Comparison of ENCODE assay signal across 20 cellular contexts in genomic region chr9:123342247-123342646, GRCh38. TPM values are rescaled to one million over a fixed set of nuclear protein-coding genes. Genes with fewer than 3 reads are reported as not detected.
"Had no signal": no experiment of that assay in that cellular context is flagged by ENCODE, and none has a peak within 500 bp of the region (broad histone marks: within the 10 kb centered on the region; RNA-seq: fewer than 3 reads in every experiment).

No MANE protein-coding gene starts in this region.

- H3K9me3 ChIP-seq: breast epithelium, gastrocnemius medialis, thyroid gland had no signal

- H3K36me3 ChIP-seq: breast epithelium, gastrocnemius medialis, thyroid gland had no signal

- H3K27me3 Mint-ChIP-seq: activated CD4-positive, alpha-beta T cell treated with anti-CD3 and anti-CD28 coated beads, Interleukin-2, amount 10 ng/mL, durations not matched to agents 24 days and 14 days; activated CD8-positive, alpha-beta T cell treated with anti-CD3 and anti-CD28 coated beads for 36 hours had no signal

- DNase-seq: activated CD4-positive, alpha-beta T cell treated with anti-CD3 and anti-CD28 coated beads, Interleukin-2, amount 10 ng/mL, durations not matched to agents 24 days and 14 days; activated CD4-positive, CD25-positive, alpha-beta regulatory T cell; activated CD8-positive, alpha-beta T cell treated with anti-CD3 and anti-CD28 coated beads for 36 hours; activated naive CD4-positive, alpha-beta T cell treated with anti-CD3 and anti-CD28 coated beads for 36 hours; activated T-cell treated with anti-CD3 and anti-CD28 coated beads, Interleukin-2, amount 50 U/mL, for 1 hour; cortex of kidney; effector CD4-positive, alpha-beta T cell; gastrocnemius medialis; head of caudate nucleus; kidney; midbrain; T-helper 9 cell; thyroid gland had no signal

- H3K4me3 ChIP-seq: breast epithelium, gastrocnemius medialis, lung, thyroid gland had no signal

- H3K4me3 Mint-ChIP-seq: activated CD4-positive, alpha-beta T cell treated with anti-CD3 and anti-CD28 coated beads, Interleukin-2, amount 10 ng/mL, durations not matched to agents 24 days and 14 days; activated CD8-positive, alpha-beta T cell treated with anti-CD3 and anti-CD28 coated beads for 36 hours; activated naive CD4-positive, alpha-beta T cell treated with anti-CD3 and anti-CD28 coated beads for 36 hours; neural crest cell had no signal

- H3K27me3 ChIP-seq: breast epithelium, gastrocnemius medialis, thyroid gland had no signal

- H3K27ac Mint-ChIP-seq: activated CD8-positive, alpha-beta T cell treated with anti-CD3 and anti-CD28 coated beads for 36 hours; activated naive CD4-positive, alpha-beta T cell treated with anti-CD3 and anti-CD28 coated beads for 36 hours; progenitor cell of endocrine pancreas had no signal

- H3K27ac ChIP-seq: gastrocnemius medialis had no signal

- H3K9me3 Mint-ChIP-seq: activated CD4-positive, alpha-beta T cell treated with anti-CD3 and anti-CD28 coated beads, Interleukin-2, amount 10 ng/mL, durations not matched to agents 24 days and 14 days; activated CD8-positive, alpha-beta T cell treated with anti-CD3 and anti-CD28 coated beads for 36 hours; activated naive CD4-positive, alpha-beta T cell treated with anti-CD3 and anti-CD28 coated beads for 36 hours; activated T-helper 2 cell treated with anti-CD3 and anti-CD28 coated beads, Interferon-gamma antibody, Interleukin-2, Interleukin-4, amounts not matched to agents 10 μg/mL and 5 μg/mL and 100 μg/mL, durations not matched to agents 14 hours and 24 hours and 36 hours; neural crest cell had no signal

- H3K4me1 ChIP-seq: breast epithelium had no signal

- ATAC-seq: activated CD8-positive, alpha-beta T cell treated with anti-CD3 and anti-CD28 coated beads for 36 hours; gastrocnemius medialis; left lobe of liver had no signal

RNA-seq across cellular contexts. Expression of gene CRB2, which starts 13.8 kb away (rescaled TPM):
- total RNA-seq: activated CD4-positive, alpha-beta T cell treated with anti-CD3 and anti-CD28 coated beads, Interleukin-2, amount 10 ng/mL, durations not matched to agents 24 days and 14 days; activated naive CD4-positive, alpha-beta T cell treated with anti-CD3 and anti-CD28 coated beads for 36 hours; activated T-helper 2 cell treated with anti-CD3 and anti-CD28 coated beads, Interferon-gamma antibody, Interleukin-2, Interleukin-4, amounts not matched to agents 10 μg/mL and 5 μg/mL and 100 μg/mL, durations not matched to agents 14 hours and 24 hours and 36 hours; gastrocnemius medialis; left lobe of liver; osteoblast had no signal
